ENCODE assay signal across 28 cellular contexts in genomic region chr6:162421004-162421403, GRCh38.
"Had no signal": no experiment of that assay in that cellular context is flagged by ENCODE, and none has a peak within 500 bp of the region (broad histone marks: within the 10 kb centered on the region; RNA-seq: fewer than 3 reads in every experiment).

No MANE protein-coding gene starts in this region.

- H3K27me3 ChIP-seq: colonic mucosa, esophagus squamous epithelium, gastrocnemius medialis, heart right ventricle, left lung had no signal

- H3K9me3 ChIP-seq: colonic mucosa, esophagus squamous epithelium, gastrocnemius medialis, heart right ventricle, lower lobe of right lung, mucosa of descending colon had no signal

- H3K4me3 ChIP-seq: colonic mucosa, esophagus squamous epithelium, gastrocnemius medialis, heart right ventricle, left lung, lower lobe of right lung, mucosa of descending colon had no signal

- H3K27me3 Mint-ChIP-seq: dendritic cell treated with granulocyte-macrophage colony-stimulating factor and Interleukin-4, amounts not matched to agents 40 ng/mL and 50 ng/mL, for 4 days; effector memory CD8-positive, alpha-beta T cell; naive B cell had no signal

- ATAC-seq: effector memory CD8-positive, alpha-beta T cell; esophagus mucosa; gastrocnemius medialis; heart right ventricle; left cardiac atrium; left lung; left ventricle myocardium superior; lower lobe of right lung; mucosa of descending colon had no signal

- H3K4me1 Mint-ChIP-seq: endodermal cell, mesothelial cell of epicardium, naive B cell had no signal

- H3K36me3 ChIP-seq: colonic mucosa, esophagus squamous epithelium, gastrocnemius medialis, heart right ventricle, left lung, lower lobe of right lung had no signal

- DNase-seq: colonic mucosa; cortex of kidney; effector CD8-positive, alpha-beta T cell; effector memory CD8-positive, alpha-beta T cell; endodermal cell; erythroblast; esophagus squamous epithelium; foreskin fibroblast; foreskin melanocyte; gastrocnemius medialis; glutamatergic neuron; head of caudate nucleus; heart right ventricle; hippocampal formation; left cardiac atrium; left lung; left ventricle myocardium superior; lower lobe of right lung; mesenchymal stem cell; mucosa of descending colon; naive B cell had no signal

- H3K4me3 Mint-ChIP-seq: dendritic cell treated with granulocyte-macrophage colony-stimulating factor and Interleukin-4, amounts not matched to agents 40 ng/mL and 50 ng/mL, for 4 days; effector memory CD8-positive, alpha-beta T cell; endodermal cell; mesothelial cell of epicardium; naive B cell had no signal

- H3K27ac ChIP-seq: colonic mucosa, epithelial cell of prostate, esophagus squamous epithelium, gastrocnemius medialis, heart right ventricle, left lung, lower lobe of right lung had no signal

- H3K27ac Mint-ChIP-seq: dendritic cell treated with granulocyte-macrophage colony-stimulating factor and Interleukin-4, amounts not matched to agents 40 ng/mL and 50 ng/mL, for 4 days; effector memory CD8-positive, alpha-beta T cell; endodermal cell; mesothelial cell of epicardium; naive B cell had no signal

- H3K9me3 Mint-ChIP-seq: mesothelial cell of epicardium had no signal

- FAIRE-seq: endometrium, islet of Langerhans, keratinocyte had no signal

- H3K4me1 ChIP-seq: colonic mucosa, esophagus squamous epithelium, gastrocnemius medialis, heart right ventricle, left lung, lower lobe of right lung had no signal

- H3K36me3 Mint-ChIP-seq: mesothelial cell of epicardium, naive B cell had no signal
